In genomic region chr2:131156452-131157149, GRCh38 we compare ENCODE assay signal across 9 cellular contexts. TPM values are rescaled to one million over a fixed set of nuclear protein-coding genes. Genes with fewer than 3 reads are reported as not detected.
DNase-seq lines count a peak whose midpoint lies in the region; ATAC-seq, FAIRE-seq and TF ChIP-seq lines count a peak whose summit lies in the region.
"Had no signal": no experiment of that assay in that cellular context is flagged by ENCODE, and none has a peak within 500 bp of the region (broad histone marks: within the 10 kb centered on the region; RNA-seq: fewer than 3 reads in every experiment).

No MANE protein-coding gene starts in this region.

- FAIRE-seq in GM12891 (lab: Jason Lieb, UNC) (no peak), HepG2 (lab: Jason Lieb, UNC) (no peak)
- FAIRE-seq: bronchial epithelial cell had no signal

- intact Hi-C loops in HepG2 (cut with micrococcal nuclease; ENCODE audit: unreplicated experiment): loop anchor here (10.0 kb wide), 3 partner anchors 338 to 988 kb away; partner anchors contain the start of gene MZT2A

- no peak overlapping the region for H3K9ac ChIP-seq in GM23248
- peak overlapping the region; percentile 19; the same call in 1 of the 2 replicates for H3K9ac ChIP-seq in HepG2 (ENCODE audit: insufficient read depth, low read depth, low read length)

- peak; percentile 44 for TF ChIP-seq RAD21 in HepG2 (CRISPR knock-in tag; IDR thresholded peaks at IDR 0.05)

- no peaks in the 10 kb centered on the region for H3F3A ChIP-seq in GM23248 (ENCODE audit: insufficient read depth)

- BruUV-seq in HepG2 (replicated peaks; lab: Mats Ljungman, UMichigan): no TSS peak

- H3K79me2 ChIP-seq in GM23248 (ENCODE audit: insufficient read depth): no peaks in the 10 kb centered on the region
- H3K79me2 ChIP-seq in HepG2 (ENCODE audit: insufficient read depth, low read length): no peaks in the 10 kb centered on the region

- 0 out of 2 replicates have a peak, but pooled peaks cover 6% of the 10 kb centered on the region for H3K27me3 ChIP-seq in GM23248 (replicated peaks; ENCODE audit: insufficient read depth)
- peaks cover 0 to 28% of the 10 kb centered on the region in 2 experiments; a peak in 3 of 5 replicates for H3K27me3 ChIP-seq in HepG2 (ENCODE audit: control insufficient read depth in 1 of 2, insufficient read depth in 2 of 2, low read length in 2 of 2)

- no peaks in the 10 kb centered on the region for H3K9me2 ChIP-seq in GM23248 (ENCODE audit: insufficient read depth)

- H3K27ac ChIP-seq in GM23248 (no peak overlapping the region), HepG2 (ENCODE audit: extremely low read length, insufficient read depth, low read length) (no peak overlapping the region)

- WGBS in GM23248 (ENCODE audit: low coverage in 1 of 2, low lambda C conversion rate in 2 of 2, missing lambda C conversion rate in 2 of 2), 2 experiments: 74 to 76% methylated on average over 12 of the region's 12 CpGs
- WGBS in HepG2 (ENCODE audit: low lambda C conversion rate): 13% methylated on average over 3 of the region's 12 CpGs

- CTCF ChIA-PET in HepG2 (lab: Yijun Ruan, JAX; ENCODE audit: low intra/inter-chr PET ratio, low total read pairs): interaction anchor here (0.7 kb wide), 1 partner anchor 516 kb away, joined by 3 read pairs; no protein-coding TSS in a partner anchor

- H4K20me1 ChIP-seq in GM23248 (ENCODE audit: insufficient read depth): no peaks in the 10 kb centered on the region
- H4K20me1 ChIP-seq in HepG2 (ENCODE audit: insufficient read depth, low read length): peaks cover 7% of the 10 kb centered on the region; the same call in 1 of the 2 replicates

- H3K4me1 ChIP-seq in GM23248 (ENCODE audit: insufficient read depth): no peaks in the 10 kb centered on the region
- peaks cover 33% of the 10 kb centered on the region for H3K4me1 ChIP-seq in HepG2 (ENCODE audit: insufficient read depth, low read length)

- H3K4me3 ChIP-seq in GM23248 (no peak overlapping the region), HepG2 (replicated peaks in 1 of 3; ENCODE audit: insufficient read depth in 1 of 3, low read depth in 2 of 3, low read length in 3 of 3) (peak overlapping the region; percentile 41 to 65 (median 46); a peak in 5 of 6 replicates)

- H3K9me3 ChIP-seq in GM23248 (ENCODE audit: low read depth) (no peaks in the 10 kb centered on the region), HepG2 (ENCODE audit: low read length) (no peaks in the 10 kb centered on the region)

- POLR2A ChIA-PET in HepG2 (lab: Yijun Ruan, JAX): no interaction called here

- no peak for TF ChIP-seq POLR2A in GM12891 (IDR thresholded peaks at IDR 0.05; ENCODE audit: low read depth, low read length)
- TF ChIP-seq POLR2A in HepG2 (IDR thresholded peaks at IDR 0.05; ENCODE audit: insufficient read depth in 1 of 2, low read depth in 2 of 2, low read length in 2 of 2): no peak

- DNase-seq in GM12891 (ENCODE audit: insufficient read length, low spot score) (peak; percentile 46), GM23248 (peak; percentile 20), HepG2 (ENCODE audit: low spot score) (peak; percentile 37), DMS 273 (lab: John Stamatoyannopoulos, UW; ENCODE audit: unreplicated experiment) (no peak), NCI-H748 (lab: John Stamatoyannopoulos, UW; ENCODE audit: unreplicated experiment) (no peak)
- DNase-seq: NCI-H345 had no signal

- ATAC-seq in SK-N-SH treated with all-trans-retinoic acid at 6 μM for 48 hours (peak; percentile 14; the same call in 1 of the 3 replicates), HepG2 (peak; percentile 80), GM19452 (IDR thresholded peaks at IDR 0.05; ENCODE audit: unreplicated experiment) (no peak)

- in situ Hi-C loops in GM23248 (cut with MboI) (no loop called here), HepG2 (cut with HindIII; ENCODE audit: extremely low pct_ligation_motif_present, low pct_unique_long_range_greater_than_20kb) (loop anchor here (25.0 kb wide), 1 partner anchor 506 kb away; no protein-coding TSS in a partner anchor)

- TF ChIP-seq CTCF in HepG2 (CRISPR knock-in tag; IDR thresholded peaks at IDR 0.05): peak; percentile 65

- TF ChIP-seq EP300 in HepG2 (IDR thresholded peaks at IDR 0.05; ENCODE audit: low read depth in 2 of 2, low read length in 2 of 2) (no peak), HepG2 (CRISPR knock-in tag; IDR thresholded peaks at IDR 0.05; ENCODE audit: borderline replicate concordance) (no peak)

- H2AFZ ChIP-seq in GM23248 (no peak overlapping the region), HepG2 (ENCODE audit: low read length) (peak overlapping the region; percentile 1)

- no peaks in the 10 kb centered on the region for H3K36me3 ChIP-seq in GM23248 (ENCODE audit: low read depth)
- H3K36me3 ChIP-seq in HepG2 (replicated peaks in 1 of 2; ENCODE audit: control insufficient read depth in 1 of 2, insufficient read depth in 2 of 2, low read length in 2 of 2): no peaks in the 10 kb centered on the region

- H3K4me2 ChIP-seq in GM23248 (ENCODE audit: unreplicated experiment): no peak overlapping the region
- peak overlapping the region; percentile 83 for H3K4me2 ChIP-seq in HepG2 (ENCODE audit: low read depth, low read length)

TF ChIP-seq in GM12891, 5 proteins besides CTCF, POLR2A, EP300 and RAD21 (continues in another document):
- TF ChIP-seq PAX5 (IDR thresholded peaks at IDR 0.05; ENCODE audit: insufficient read depth, low read length, severe bottlenecking) (no peak), POU2F2 (IDR thresholded peaks at IDR 0.05; ENCODE audit: low read depth, low read length) (no peak)

TF ChIP-seq in SK-N-SH treated with all-trans-retinoic acid at 6 μM for 48 hours, 23 proteins besides CTCF, POLR2A, EP300 and RAD21 (continues in another document):
- no peak for TF ChIP-seq BACH2 (CRISPR knock-in tag; IDR thresholded peaks at IDR 0.05; ENCODE audit: borderline replicate concordance)

TF ChIP-seq in HepG2, 621 proteins besides CTCF, POLR2A, EP300 and RAD21 (continues in another document):
- TF ChIP-seq MAX (IDR thresholded peaks at IDR 0.05) (peak; percentile 70), ZNF777 (CRISPR knock-in tag; IDR thresholded peaks at IDR 0.05) (no peak)

RNA-seq across cellular contexts. Expression of gene PLEKHB2, which starts 51.5 kb away (rescaled TPM):
- 20.3 TPM for polyA plus RNA-seq in GM12891 (2012; ENCODE audit: low read depth, missing spikeins)
- total RNA-seq in GM23248 (2014; rRNA removed; shearing (Covaris generic)): 75.8 and 94.7 TPM in 2 replicates
- 70.7 and 71.7 TPM in 2 replicates for polyA plus RNA-seq in GM23248 (2016; fragmentation: Nextera tagmentation; extraction: Ambion mirVana)
- total RNA-seq in HepG2 (2016; rRNA removed; fragmentation: Illumina TruSeq; extraction: Trizol): 78.9 and 110 TPM in 2 replicates
- 5.7 and 5.8 TPM in 2 replicates for total RNA-seq in HepG2 (2016; cell fraction: cytosol; rRNA removed; fragmentation: Illumina TruSeq; extraction: Trizol; ENCODE audit: low read depth)
- total RNA-seq in HepG2 (2016; cell fraction: insoluble cytoplasmic fraction; rRNA removed; fragmentation: Illumina TruSeq; extraction: Trizol): 79.4 and 115 TPM in 2 replicates
- 23.2 and 24.7 TPM in 2 replicates for total RNA-seq in HepG2 (2016; cell fraction: membrane; rRNA removed; fragmentation: Illumina TruSeq; extraction: Trizol)
- total RNA-seq in HepG2 (2016; cell fraction: nucleus; rRNA removed; fragmentation: Illumina TruSeq; extraction: Trizol): 42.5 and 48.0 TPM in 2 replicates
- 61.5 and 73.0 TPM in 2 replicates for polyA plus RNA-seq in HepG2 (2011; rRNA removed)
- polyA plus RNA-seq in HepG2 (2011; cell fraction: cytosol; rRNA removed): 65.3 and 72.4 TPM in 2 replicates
- polyA plus RNA-seq in HepG2 (2011; cell fraction: nucleus; rRNA removed): 45.0 and 54.5 TPM in 2 replicates
- 45.1 and 56.7 TPM in 2 replicates for polyA plus RNA-seq in HepG2 (2012)
- 3.1 TPM in 2 replicates for polyA plus RNA-seq in HepG2 (2016; cell fraction: cytosol; fragmentation: Illumina TruSeq; extraction: Trizol; ENCODE audit: low read depth)
- polyA plus RNA-seq in HepG2 (2016; cell fraction: insoluble cytoplasmic fraction; fragmentation: Illumina TruSeq; extraction: Trizol; ENCODE audit: low read depth): 88.2 and 92.6 TPM in 2 replicates
- 9.5 and 11.4 TPM in 2 replicates for polyA plus RNA-seq in HepG2 (2016; cell fraction: membrane; fragmentation: Illumina TruSeq; extraction: Trizol; ENCODE audit: low read depth)
- 55.3 and 58.5 TPM in 2 replicates for polyA plus RNA-seq in HepG2 (2016; cell fraction: nucleus; fragmentation: Illumina TruSeq; extraction: Trizol; ENCODE audit: insufficient read depth, low read depth)
- 79.4 and 118 TPM in 2 replicates for polyA minus RNA-seq in HepG2 (2011; rRNA and poly(A)+ RNA removed; ENCODE audit: low replicate concordance)
- 62.2 and 79.1 TPM in 2 replicates for polyA minus RNA-seq in HepG2 (2011; cell fraction: cytosol; rRNA and poly(A)+ RNA removed)
- 51.4 and 56.7 TPM in 2 replicates for polyA minus RNA-seq in HepG2 (2011; cell fraction: nucleus; rRNA and poly(A)+ RNA removed)

RNA-seq across cellular contexts. Expression of gene POTEE, which starts 52.7 kb away (rescaled TPM):
- polyA plus RNA-seq in GM12891 (2012; ENCODE audit: low read depth, missing spikeins): 0.08 TPM
- not detected in 2 replicates for total RNA-seq in GM23248 (2014; rRNA removed; shearing (Covaris generic))
- polyA plus RNA-seq in GM23248 (2016; fragmentation: Nextera tagmentation; extraction: Ambion mirVana) (0.52 and 0.78 TPM in 2 replicates), HepG2 (2011; rRNA removed) (0.38 and 0.42 TPM in 2 replicates)
- 0.48 and 1.9 TPM in 2 replicates for total RNA-seq in HepG2 (2016; rRNA removed; fragmentation: Illumina TruSeq; extraction: Trizol)
- 1.1 and 1.8 TPM in 2 replicates for total RNA-seq in HepG2 (2016; cell fraction: cytosol; rRNA removed; fragmentation: Illumina TruSeq; extraction: Trizol; ENCODE audit: low read depth)
- total RNA-seq in HepG2 (2016; cell fraction: insoluble cytoplasmic fraction; rRNA removed; fragmentation: Illumina TruSeq; extraction: Trizol): 0.79 and 1.6 TPM in 2 replicates
- 1.00 and 1.3 TPM in 2 replicates for total RNA-seq in HepG2 (2016; cell fraction: membrane; rRNA removed; fragmentation: Illumina TruSeq; extraction: Trizol)
- 4.4 and 6.0 TPM in 2 replicates for total RNA-seq in HepG2 (2016; cell fraction: nucleus; rRNA removed; fragmentation: Illumina TruSeq; extraction: Trizol)
- polyA plus RNA-seq in HepG2 (2011; cell fraction: cytosol; rRNA removed): 0.04 and 0.06 TPM in 2 replicates
- 3.4 and 3.5 TPM in 2 replicates for polyA plus RNA-seq in HepG2 (2011; cell fraction: nucleus; rRNA removed)
- polyA plus RNA-seq in HepG2 (2012): 0.85 and 0.88 TPM in 2 replicates
- polyA plus RNA-seq in HepG2 (2016; cell fraction: cytosol; fragmentation: Illumina TruSeq; extraction: Trizol; ENCODE audit: low read depth): not detected in 2 replicates
- 0.17 TPM in 1 of 2 replicates, not detected in the other for polyA plus RNA-seq in HepG2 (2016; cell fraction: insoluble cytoplasmic fraction; fragmentation: Illumina TruSeq; extraction: Trizol; ENCODE audit: low read depth)
- not detected in 2 replicates for polyA plus RNA-seq in HepG2 (2016; cell fraction: membrane; fragmentation: Illumina TruSeq; extraction: Trizol; ENCODE audit: low read depth)
- 2.0 and 2.1 TPM in 2 replicates for polyA plus RNA-seq in HepG2 (2016; cell fraction: nucleus; fragmentation: Illumina TruSeq; extraction: Trizol; ENCODE audit: insufficient read depth, low read depth)
- 0.37 and 2.6 TPM in 2 replicates for polyA minus RNA-seq in HepG2 (2011; rRNA and poly(A)+ RNA removed; ENCODE audit: low replicate concordance)
- polyA minus RNA-seq in HepG2 (2011; cell fraction: cytosol; rRNA and poly(A)+ RNA removed): 0.18 and 1.3 TPM in 2 replicates
- polyA minus RNA-seq in HepG2 (2011; cell fraction: nucleus; rRNA and poly(A)+ RNA removed): 11.3 and 15.5 TPM in 2 replicates
- total RNA-seq: bronchial epithelial cell had no signal

Comparison
In these comparisons a context has a peak if more than half of its experiments do, and no peak if none do; other contexts are left out.
1. DNase-seq: peak in GM12891 (single experiment), GM23248 (single experiment) and HepG2 (single experiment); none in DMS 273 (single experiment) and NCI-H748 (single experiment).